In the genomic region with DNA sequence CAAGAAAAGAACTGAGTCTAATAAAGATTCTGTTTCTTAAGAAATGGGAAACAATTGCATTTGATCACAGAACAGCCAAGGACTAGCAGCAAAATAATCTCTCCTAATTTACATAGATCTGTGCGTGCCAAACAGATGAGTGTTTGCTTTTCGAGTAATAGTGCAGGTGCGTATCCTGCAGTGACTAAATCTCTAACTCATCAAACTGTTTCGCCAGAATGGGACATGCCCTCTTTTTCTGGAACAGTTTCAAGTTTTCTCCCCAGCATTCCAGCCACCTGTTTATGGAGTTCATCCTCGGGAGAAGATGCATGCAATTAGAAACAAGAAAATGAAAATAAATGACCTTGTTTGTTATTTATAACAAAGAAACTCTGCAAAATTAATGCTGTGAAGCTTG, we compare ENCODE assay signal across 15 cellular contexts. TPM values are rescaled to one million over a fixed set of nuclear protein-coding genes. Genes with fewer than 3 reads are reported as not detected.
DNase-seq lines count a peak whose midpoint lies in the region; ATAC-seq and TF ChIP-seq lines count a peak whose summit lies in the region.
"Had no signal": no experiment of that assay in that cellular context is flagged by ENCODE, and none has a peak within 500 bp of the region (broad histone marks: within the 10 kb centered on the region; RNA-seq: fewer than 3 reads in every experiment).

No MANE protein-coding gene starts in this region.

- ATAC-seq in foreskin keratinocyte (peak; percentile 98), GM18517 (IDR thresholded peaks at IDR 0.05; ENCODE audit: unreplicated experiment) (no peak)
- ATAC-seq: T-cell had no signal

- no TSS peak for BruUV-seq in MCF 10A (replicated peaks; lab: Mats Ljungman, UMichigan)

- H3K27ac ChIP-seq in breast epithelium (no peak overlapping the region), foreskin keratinocyte (no peak overlapping the region)
- H3K27ac ChIP-seq: parathyroid adenoma, PC-9 had no signal

- H3K9me3 Mint-ChIP-seq in MCF 10A (ENCODE audit: unreplicated experiment) = peaks cover 5% of the 10 kb centered on the region
- peaks cover 2% of the 10 kb centered on the region for H3K9me3 Mint-ChIP-seq in activated CD4-positive, alpha-beta memory T cell treated with anti-CD3 and anti-CD28 coated beads, Interleukin-2, amount 10 ng/mL, durations not matched to agents 7 days and 5 days

- no peak for TF ChIP-seq POLR2A in breast epithelium (IDR thresholded peaks at IDR 0.05)

- CTCF ChIA-PET in MCF 10A (lab: Yijun Ruan, JAX) = no interaction called here
- CTCF ChIA-PET in activated CD4-positive, alpha-beta memory T cell treated with anti-CD3 and anti-CD28 coated beads, Interleukin-2, amount 10 ng/mL, durations not matched to agents 7 days and 5 days (lab: Charles Lee) = no interaction called here

- no peak overlapping the region for H3K27ac Mint-ChIP-seq in MCF 10A (ENCODE audit: low read depth, unreplicated experiment)
- no peak overlapping the region for H3K27ac Mint-ChIP-seq in activated CD4-positive, alpha-beta memory T cell treated with anti-CD3 and anti-CD28 coated beads, Interleukin-2, amount 10 ng/mL, durations not matched to agents 7 days and 5 days
- H3K27ac Mint-ChIP-seq: CD8-positive, alpha-beta memory T cell; T-cell had no signal

- H3K4me1 Mint-ChIP-seq in MCF 10A (ENCODE audit: insufficient read depth, unreplicated experiment) = no peaks in the 10 kb centered on the region
- no peaks in the 10 kb centered on the region for H3K4me1 Mint-ChIP-seq in activated CD4-positive, alpha-beta memory T cell treated with anti-CD3 and anti-CD28 coated beads, Interleukin-2, amount 10 ng/mL, durations not matched to agents 7 days and 5 days

- H3K27me3 Mint-ChIP-seq in MCF 10A (ENCODE audit: insufficient read depth, unreplicated experiment) = peaks cover 17% of the 10 kb centered on the region
- peaks cover 14% of the 10 kb centered on the region for H3K27me3 Mint-ChIP-seq in activated CD4-positive, alpha-beta memory T cell treated with anti-CD3 and anti-CD28 coated beads, Interleukin-2, amount 10 ng/mL, durations not matched to agents 7 days and 5 days

- H3K9me3 ChIP-seq in breast epithelium = no peaks in the 10 kb centered on the region

- H3K4me1 ChIP-seq in breast epithelium (no peaks in the 10 kb centered on the region), foreskin keratinocyte (peaks cover 4% of the 10 kb centered on the region)
- H3K4me1 ChIP-seq: parathyroid adenoma had no signal

- peak; percentile 34 for DNase-seq in MCF 10A (ENCODE audit: unreplicated experiment)
- DNase-seq in breast epithelium (ENCODE audit: low spot score in 2 of 2) = no peak
- peak; percentile 73 for DNase-seq in NCI-H510A (lab: John Stamatoyannopoulos, UW)
- peak; percentile 77 to 90 for DNase-seq in foreskin keratinocyte
- no peak for DNase-seq in islet precursor cell
- no peak for DNase-seq in activated naive CD4-positive, alpha-beta T cell treated with Interleukin-2 at 50 U/mL for 16 hours
- DNase-seq in activated CD4-positive, alpha-beta memory T cell treated with anti-CD3 and anti-CD28 coated beads, Interleukin-2, amount 10 ng/mL, durations not matched to agents 7 days and 5 days = no peak
- DNase-seq: activated CD4-positive, CD25-positive, alpha-beta regulatory T cell treated with anti-CD3 and anti-CD28 coated beads, Interleukin-2, amount 50 U/mL, for 72 hours; CD8-positive, alpha-beta memory T cell; NCI-H1048; PC-9; substantia nigra; T-cell had no signal

- intact Hi-C loops in MCF 10A (cut with micrococcal nuclease) (no loop called here), breast epithelium (cut with DNase I; ENCODE audit: low total_unique reads) (no loop called here)

- no peaks in the 10 kb centered on the region for H3K36me3 ChIP-seq in breast epithelium

- no peak overlapping the region for H3K4me3 Mint-ChIP-seq in MCF 10A (ENCODE audit: unreplicated experiment)
- no peak overlapping the region for H3K4me3 Mint-ChIP-seq in activated CD4-positive, alpha-beta memory T cell treated with anti-CD3 and anti-CD28 coated beads, Interleukin-2, amount 10 ng/mL, durations not matched to agents 7 days and 5 days
- H3K4me3 Mint-ChIP-seq: CD8-positive, alpha-beta memory T cell; T-cell had no signal

- no peak overlapping the region for H3K4me3 ChIP-seq in breast epithelium
- H3K4me3 ChIP-seq: PC-9 had no signal

- POLR2A ChIA-PET in MCF 10A (lab: Yijun Ruan, JAX) = interaction anchor here (0.8 kb wide), 1 partner anchor 601 kb away, joined by 3 read pairs; no protein-coding TSS in a partner anchor
- POLR2A ChIA-PET in activated CD4-positive, alpha-beta memory T cell treated with anti-CD3 and anti-CD28 coated beads, Interleukin-2, amount 10 ng/mL, durations not matched to agents 7 days and 5 days (lab: Charles Lee) = no interaction called here

- no peaks in the 10 kb centered on the region for H3K36me3 Mint-ChIP-seq in MCF 10A (ENCODE audit: insufficient read depth, unreplicated experiment)
- H3K36me3 Mint-ChIP-seq in activated CD4-positive, alpha-beta memory T cell treated with anti-CD3 and anti-CD28 coated beads, Interleukin-2, amount 10 ng/mL, durations not matched to agents 7 days and 5 days (ENCODE audit: low read depth) = no peaks in the 10 kb centered on the region
- H3K36me3 Mint-ChIP-seq: CD8-positive, alpha-beta memory T cell; T-cell had no signal

- TF ChIP-seq CTCF in MCF 10A (IDR thresholded peaks at IDR 0.05; ENCODE audit: unreplicated experiment) = no peak
- TF ChIP-seq CTCF in breast epithelium (IDR thresholded peaks at IDR 0.05) = no peak
- TF ChIP-seq CTCF in foreskin keratinocyte (conservative IDR thresholded peaks at IDR 0.05) = no peak

- H3K27me3 ChIP-seq in breast epithelium = no peaks in the 10 kb centered on the region
- H3K27me3 ChIP-seq in foreskin keratinocyte = peaks cover 21% of the 10 kb centered on the region

RNA-seq across cellular contexts. Expression of gene TOX3, which starts 5.7 kb away (rescaled TPM):
- not detected in 2 replicates for total RNA-seq in MCF 10A (2022)
- total RNA-seq in breast epithelium = 1 to 10 TPM in 2 of 3 donors, not detected in 1; 6.9 to 9.2 TPM
- not detected in 2 replicates for total RNA-seq in foreskin keratinocyte
- 0.02 TPM in 1 of 2 replicates, not detected in the other for polyA plus RNA-seq in foreskin keratinocyte
- not detected for total RNA-seq in activated CD4-positive, alpha-beta memory T cell treated with anti-CD3 and anti-CD28 coated beads, Interleukin-2, amount 10 ng/mL, durations not matched to agents 7 days and 5 days
- total RNA-seq: CD8-positive, alpha-beta memory T cell; PC-9 had no signal
- polyA plus RNA-seq: CD8-positive, alpha-beta memory T cell had no signal

Comparison
In these comparisons a context has a peak if more than half of its experiments do, and no peak if none do; other contexts are left out.
1. DNase-seq: peak in MCF 10A (single experiment), NCI-H510A (single experiment) and foreskin keratinocyte (2 of 2); none in breast epithelium (0 of 2), islet precursor cell (single experiment), activated naive CD4-positive, alpha-beta T cell treated with Interleukin-2 at 50 U/mL for 16 hours (single experiment) and activated CD4-positive, alpha-beta memory T cell treated with anti-CD3 and anti-CD28 coated beads, Interleukin-2, amount 10 ng/mL, durations not matched to agents 7 days and 5 days (single experiment).